In genomic region chr6:166555066-166555465, GRCh38 we compare ENCODE assay signal across 21 cellular contexts. TPM values are rescaled to one million over a fixed set of nuclear protein-coding genes. Genes with fewer than 3 reads are reported as not detected.
DNase-seq lines count a peak whose midpoint lies in the region; ATAC-seq, FAIRE-seq and TF ChIP-seq lines count a peak whose summit lies in the region.
"Had no signal": no experiment of that assay in that cellular context is flagged by ENCODE, and none has a peak within 500 bp of the region (broad histone marks: within the 10 kb centered on the region; RNA-seq: fewer than 3 reads in every experiment).

No MANE protein-coding gene starts in this region.

- no peaks in the 10 kb centered on the region for H3K9me3 ChIP-seq in RWPE2 (ENCODE audit: severe bottlenecking)
- peaks cover 3 to 10% (median 9%) of the 10 kb centered on the region in 5 donors for H3K9me3 ChIP-seq in subcutaneous abdominal adipose tissue (ENCODE audit: control insufficient read depth in 5 of 5, low read length in 5 of 5)

- H3K9me3 Mint-ChIP-seq in effector memory CD8-positive, alpha-beta T cell = no peaks in the 10 kb centered on the region
- H3K9me3 Mint-ChIP-seq: activated T-helper 2 cell treated with anti-CD3 and anti-CD28 coated beads, Interferon-gamma antibody, Interleukin-2, Interleukin-4, amounts not matched to agents 10 μg/mL and 5 μg/mL and 100 μg/mL, durations not matched to agents 14 hours and 24 hours and 36 hours had no signal

- ATAC-seq in RWPE2 (ENCODE audit: low read depth) = no peak
- no peak for ATAC-seq in effector memory CD8-positive, alpha-beta T cell (replicated peaks)
- ATAC-seq: T-cell had no signal

- no peak overlapping the region for H3K4me3 Mint-ChIP-seq in effector memory CD8-positive, alpha-beta T cell
- H3K4me3 Mint-ChIP-seq: activated naive CD8-positive, alpha-beta T cell treated with anti-CD3 and anti-CD28 coated beads for 36 hours; CD14-positive monocyte; nephron progenitor cell; T-cell had no signal

- FAIRE-seq in HTR-8/SVneo (lab: Jason Lieb, UNC) = no peak
- FAIRE-seq: GM19239, kidney had no signal

- no peak overlapping the region for H3K4me3 ChIP-seq in RWPE2 (ENCODE audit: severe bottlenecking)
- H3K4me3 ChIP-seq in subcutaneous abdominal adipose tissue (ENCODE audit: low read depth in 1 of 5, low read length in 5 of 5) = no peak overlapping the region
- H3K4me3 ChIP-seq: coronary artery had no signal

- H3K36me3 ChIP-seq in RWPE2 (ENCODE audit: low read depth) = peaks cover 5% of the 10 kb centered on the region
- H3K36me3 ChIP-seq in subcutaneous abdominal adipose tissue (ENCODE audit: control insufficient read depth in 5 of 5, insufficient read depth in 5 of 5, low read length in 5 of 5) = no peaks in the 10 kb centered on the region

- TF ChIP-seq CTCF in RWPE2 (IDR thresholded peaks at IDR 0.05; ENCODE audit: poor library complexity, severe bottlenecking) = no peak

- H3K4me1 ChIP-seq in RWPE2 (ENCODE audit: insufficient read depth, poor library complexity, severe bottlenecking) (peaks cover 38% of the 10 kb centered on the region), subcutaneous abdominal adipose tissue (ENCODE audit: control insufficient read depth in 5 of 5, insufficient read depth in 5 of 5, low read length in 5 of 5) (peaks cover 6 to 57% (median 26%) of the 10 kb centered on the region in 5 donors)

- peaks cover 0 to 3% of the 10 kb centered on the region in 2 donors for H3K4me1 Mint-ChIP-seq in effector memory CD8-positive, alpha-beta T cell (ENCODE audit: low read depth in 2 of 2)
- H3K4me1 Mint-ChIP-seq: nephron progenitor cell had no signal

- peak overlapping the region in 1 of 5 donors; percentile 4 for H3K9ac ChIP-seq in subcutaneous abdominal adipose tissue (ENCODE audit: low read length in 5 of 5)

- H3K27ac ChIP-seq in RWPE2 (ENCODE audit: poor library complexity, severe bottlenecking) (peak overlapping the region; percentile 51), subcutaneous abdominal adipose tissue (ENCODE audit: low read depth, low read length) (peak overlapping the region; percentile 85)

- peaks cover 22 to 25% of the 10 kb centered on the region in 2 donors for H3K27me3 Mint-ChIP-seq in effector memory CD8-positive, alpha-beta T cell

- no peaks in the 10 kb centered on the region for H3K36me3 Mint-ChIP-seq in effector memory CD8-positive, alpha-beta T cell (ENCODE audit: insufficient read depth)
- H3K36me3 Mint-ChIP-seq: activated naive CD8-positive, alpha-beta T cell treated with anti-CD3 and anti-CD28 coated beads for 36 hours; CD14-positive monocyte had no signal

- H3K27me3 ChIP-seq in RWPE2 (ENCODE audit: insufficient read depth, poor library complexity, severe bottlenecking) (no peaks in the 10 kb centered on the region), subcutaneous abdominal adipose tissue (ENCODE audit: control insufficient read depth in 5 of 5, insufficient read depth in 4 of 5, low read length in 5 of 5) (no peaks in the 10 kb centered on the region)

- no peak for DNase-seq in RWPE2 (ENCODE audit: low spot score)
- no peak for DNase-seq in effector memory CD8-positive, alpha-beta T cell
- peak; percentile 55 for DNase-seq in mesenteric fat pad (ENCODE audit: low spot score)
- DNase-seq in NCI-H748 treated with DMSO at 0.1 percent for 48 hours (lab: John Stamatoyannopoulos, UW) = no peak
- DNase-seq in HTR-8/SVneo (ENCODE audit: insufficient read length, low spot score) = no peak
- no peak for DNase-seq in GF-D8 (lab: John Stamatoyannopoulos, UW)
- DNase-seq in COLO668 (lab: John Stamatoyannopoulos, UW; ENCODE audit: unreplicated experiment) = no peak
- DNase-seq: activated CD8-positive, alpha-beta memory T cell treated with anti-CD3 and anti-CD28 coated beads, Interleukin-2, amount 50 U/mL, for 4 hours; activated naive CD8-positive, alpha-beta T cell treated with anti-CD3 and anti-CD28 coated beads for 36 hours; GDM1; kidney; NCI-H82; nephron progenitor cell; SIG-M5; stimulated activated CD8-positive, alpha-beta memory T cell treated with anti-CD3 and anti-CD28 coated beads, Interleukin-4, amount 100 ng/mL, for 48 hours; T-cell had no signal

- H3K27ac Mint-ChIP-seq in effector memory CD8-positive, alpha-beta T cell = peak overlapping the region; percentile 47 to 70
- H3K27ac Mint-ChIP-seq: activated naive CD8-positive, alpha-beta T cell treated with anti-CD3 and anti-CD28 coated beads for 36 hours; activated T-helper 2 cell treated with anti-CD3 and anti-CD28 coated beads, Interferon-gamma antibody, Interleukin-2, Interleukin-4, amounts not matched to agents 10 μg/mL and 5 μg/mL and 100 μg/mL, durations not matched to agents 14 hours and 24 hours and 36 hours; nephron progenitor cell; T-cell had no signal

RNA-seq across cellular contexts. Expression of gene RAMACL, which starts 31.4 kb away (rescaled TPM):
- total RNA-seq in mesenteric fat pad = 3.2 TPM
- total RNA-seq: activated T-helper 2 cell treated with anti-CD3 and anti-CD28 coated beads, Interferon-gamma antibody, Interleukin-2, Interleukin-4, amounts not matched to agents 10 μg/mL and 5 μg/mL and 100 μg/mL, durations not matched to agents 14 hours and 24 hours and 36 hours had no signal
